8 cellular contexts compared by ENCODE assay signal in genomic region chr16:86740817-86741799, GRCh38.
DNase-seq lines count a peak whose midpoint lies in the region; ATAC-seq and TF ChIP-seq lines count a peak whose summit lies in the region.

No MANE protein-coding gene starts in this region.

- in situ Hi-C loops in GM13977 (cut with MboI; ENCODE audit: low pct_unique_long_range_greater_than_20kb, low sequenced_read_pairs, unreplicated experiment) = no loop called here

- H3K27me3 Mint-ChIP-seq in naive thymus-derived CD8-positive, alpha-beta T cell = peaks cover 18 to 77% (median 60%) of the 10 kb centered on the region in 5 donors

- peak overlapping the region in 4 of 10 experiments; percentile 34 to 54 (median 42); a peak in 8 of 20 replicates for H3K4me3 ChIP-seq in BLaER1 treated with 17β-estradiol and CSF1 and Interleukin-3, amounts not matched to agents 10 nM and 100 nM
- peak overlapping the region; percentile 37 for H3K4me3 ChIP-seq in NT2/D1 (ENCODE audit: insufficient read length, low read depth)

- no peak for DNase-seq in NT2/D1 (ENCODE audit: low read depth, low spot score)
- peak; percentile 68 for DNase-seq in epidermal melanocyte (ENCODE audit: insufficient read length, low spot score)
- DNase-seq in naive thymus-derived CD8-positive, alpha-beta T cell = no peak
- no peak for DNase-seq in effector CD8-positive, alpha-beta T cell (lab: John Stamatoyannopoulos, UW)
- no peak for DNase-seq in central memory CD4-positive, alpha-beta T cell
- DNase-seq in GM13977 (ENCODE audit: low spot score) = no peak
- no peak for DNase-seq in NOMO-1 treated with dmso at 0.1 percent for 144 hours (lab: John Stamatoyannopoulos, UW; ENCODE audit: unreplicated experiment)

- H3K4me2 ChIP-seq in BLaER1 treated with 17β-estradiol and CSF1 and Interleukin-3, amounts not matched to agents 10 nM and 100 nM = peak overlapping the region; percentile 46 to 94 (median 85)

- H3K36me3 Mint-ChIP-seq in naive thymus-derived CD8-positive, alpha-beta T cell = no peaks in the 10 kb centered on the region

- H3K4me1 ChIP-seq in BLaER1 treated with 17β-estradiol and CSF1 and Interleukin-3, amounts not matched to agents 10 nM and 100 nM = peaks cover 14 to 31% (median 29%) of the 10 kb centered on the region in 10 experiments
- H3K4me1 ChIP-seq in NT2/D1 (ENCODE audit: insufficient read depth, insufficient read length) = no peaks in the 10 kb centered on the region

- no peaks in the 10 kb centered on the region for H3K36me3 ChIP-seq in BLaER1 treated with 17β-estradiol and CSF1 and Interleukin-3, amounts not matched to agents 10 nM and 100 nM
- H3K36me3 ChIP-seq in NT2/D1 (ENCODE audit: insufficient read depth, insufficient read length, low read length) = peaks cover 24% of the 10 kb centered on the region

- H3K9ac ChIP-seq in BLaER1 treated with 17β-estradiol and CSF1 and Interleukin-3, amounts not matched to agents 10 nM and 100 nM = peak overlapping the region in 8 of 11 experiments; percentile 29 to 63 (median 49); a peak in 16 of 22 replicates
- peak overlapping the region; percentile 69 for H3K9ac ChIP-seq in NT2/D1 (ENCODE audit: insufficient read length, low read depth)

- H4K20me1 ChIP-seq in BLaER1 treated with 17β-estradiol and CSF1 and Interleukin-3, amounts not matched to agents 10 nM and 100 nM = no peaks in the 10 kb centered on the region

- H3K9me3 ChIP-seq in BLaER1 treated with 17β-estradiol and CSF1 and Interleukin-3, amounts not matched to agents 10 nM and 100 nM (replicated peaks in 1 of 11) = no peaks in the 10 kb centered on the region
- H3K9me3 ChIP-seq in NT2/D1 (ENCODE audit: insufficient read depth, low read length) = no peaks in the 10 kb centered on the region

- ATAC-seq in naive thymus-derived CD8-positive, alpha-beta T cell = no peak

- no peak for TF ChIP-seq CTCF in GM13977 (IDR thresholded peaks at IDR 0.05; ENCODE audit: extremely low read depth, insufficient read depth, missing control alignments)

- H3K27me3 ChIP-seq in BLaER1 treated with 17β-estradiol and CSF1 and Interleukin-3, amounts not matched to agents 10 nM and 100 nM = no peaks in the 10 kb centered on the region
- no peaks in the 10 kb centered on the region for H3K27me3 ChIP-seq in NT2/D1 (ENCODE audit: insufficient read depth, insufficient read length)

- H3K27ac ChIP-seq in BLaER1 treated with 17β-estradiol and CSF1 and Interleukin-3, amounts not matched to agents 10 nM and 100 nM = peak overlapping the region in 6 of 11 experiments; percentile 15 to 56 (median 32); a peak in 6 of 22 replicates

- H3K4me3 Mint-ChIP-seq in naive thymus-derived CD8-positive, alpha-beta T cell = peak overlapping the region in 9 of 10 donors; percentile 19 to 85 (median 36)

- peaks cover 9 to 20% (median 12%) of the 10 kb centered on the region in 4 donors for H3K4me1 Mint-ChIP-seq in naive thymus-derived CD8-positive, alpha-beta T cell

- no peak overlapping the region for H3K27ac Mint-ChIP-seq in naive thymus-derived CD8-positive, alpha-beta T cell

- H3K9me3 Mint-ChIP-seq in naive thymus-derived CD8-positive, alpha-beta T cell = no peaks in the 10 kb centered on the region

- POLR2A ChIA-PET in naive thymus-derived CD8-positive, alpha-beta T cell (lab: Charles Lee) = interaction anchor here (0.5 kb wide), 1 partner anchor 490 kb away, joined by 3 read pairs; no protein-coding TSS in a partner anchor
